Comparison of ENCODE assay signal across 20 cellular contexts in genomic region chr22:22763512-22763911, GRCh38.
"Had no signal": no experiment of that assay in that cellular context is flagged by ENCODE, and none has a peak within 500 bp of the region (broad histone marks: within the 10 kb centered on the region; RNA-seq: fewer than 3 reads in every experiment).

No MANE protein-coding gene starts in this region.

- H3K9me3 Mint-ChIP-seq: memory B cell; natural killer cell treated with Interleukin-12 subunit alpha and Interleukin-12 subunit beta and Interleukin-15 and Interleukin-18, amount 100 ng/mL, for 72 hours; neural crest cell; type B pancreatic cell had no signal

- H3K4me1 ChIP-seq: parathyroid adenoma, right lobe of liver, stomach, thyroid gland had no signal

- H3K9me3 ChIP-seq: neutrophil, right lobe of liver, stomach, thyroid gland had no signal

- H3K27me3 ChIP-seq: neutrophil, right lobe of liver, thyroid gland had no signal

- H3K4me3 ChIP-seq: lung, right lobe of liver, stomach, thyroid gland had no signal

- H3K4me3 Mint-ChIP-seq: memory B cell; naive B cell; natural killer cell treated with Interleukin-12 subunit alpha and Interleukin-12 subunit beta and Interleukin-15 and Interleukin-18, amount 100 ng/mL, for 72 hours; neural crest cell; type B pancreatic cell had no signal

- H3K36me3 Mint-ChIP-seq: memory B cell; naive B cell; natural killer cell treated with Interleukin-12 subunit alpha and Interleukin-12 subunit beta and Interleukin-15 and Interleukin-18, amount 100 ng/mL, for 72 hours; type B pancreatic cell had no signal

- H3K27ac ChIP-seq: neutrophil, parathyroid adenoma, right lobe of liver, stomach, thyroid gland had no signal

- H3K36me3 ChIP-seq: neutrophil, right lobe of liver, stomach, thyroid gland had no signal

- H3K27ac Mint-ChIP-seq: memory B cell; natural killer cell treated with Interleukin-12 subunit alpha and Interleukin-12 subunit beta and Interleukin-15 and Interleukin-18, amount 100 ng/mL, for 72 hours; progenitor cell of endocrine pancreas; type B pancreatic cell had no signal

- H3K9ac ChIP-seq: parathyroid adenoma had no signal

- H3K79me2 ChIP-seq: parathyroid adenoma had no signal

- H2AFZ ChIP-seq: parathyroid adenoma had no signal

- H3K4me1 Mint-ChIP-seq: memory B cell, neural crest cell had no signal

- H3K27me3 Mint-ChIP-seq: natural killer cell treated with Interleukin-12 subunit alpha and Interleukin-12 subunit beta and Interleukin-15 and Interleukin-18, amount 100 ng/mL, for 72 hours had no signal

- DNase-seq: cortex of kidney; hypothalamus; kidney; naive B cell; right lobe of liver; small intestine; stimulated activated CD4-positive, alpha-beta T cell treated with anti-CD3 and anti-CD28 coated beads, Interleukin-15, amount 100 ng/mL, for 24 hours; stimulated activated CD4-positive, alpha-beta T cell treated with anti-CD3 and anti-CD28 coated beads, Interleukin-2, amount 100 ng/mL, for 48 hours; stimulated activated naive CD4-positive, alpha-beta T cell treated with Interleukin-2 at 50 U/mL for 16 hours; stomach; thyroid gland had no signal

- ATAC-seq: left lobe of liver; natural killer cell treated with Interleukin-12 subunit alpha and Interleukin-12 subunit beta and Interleukin-15 and Interleukin-18, amount 100 ng/mL, for 72 hours; right lobe of liver had no signal
